11 cellular contexts compared by ENCODE assay signal in the genomic region with DNA sequence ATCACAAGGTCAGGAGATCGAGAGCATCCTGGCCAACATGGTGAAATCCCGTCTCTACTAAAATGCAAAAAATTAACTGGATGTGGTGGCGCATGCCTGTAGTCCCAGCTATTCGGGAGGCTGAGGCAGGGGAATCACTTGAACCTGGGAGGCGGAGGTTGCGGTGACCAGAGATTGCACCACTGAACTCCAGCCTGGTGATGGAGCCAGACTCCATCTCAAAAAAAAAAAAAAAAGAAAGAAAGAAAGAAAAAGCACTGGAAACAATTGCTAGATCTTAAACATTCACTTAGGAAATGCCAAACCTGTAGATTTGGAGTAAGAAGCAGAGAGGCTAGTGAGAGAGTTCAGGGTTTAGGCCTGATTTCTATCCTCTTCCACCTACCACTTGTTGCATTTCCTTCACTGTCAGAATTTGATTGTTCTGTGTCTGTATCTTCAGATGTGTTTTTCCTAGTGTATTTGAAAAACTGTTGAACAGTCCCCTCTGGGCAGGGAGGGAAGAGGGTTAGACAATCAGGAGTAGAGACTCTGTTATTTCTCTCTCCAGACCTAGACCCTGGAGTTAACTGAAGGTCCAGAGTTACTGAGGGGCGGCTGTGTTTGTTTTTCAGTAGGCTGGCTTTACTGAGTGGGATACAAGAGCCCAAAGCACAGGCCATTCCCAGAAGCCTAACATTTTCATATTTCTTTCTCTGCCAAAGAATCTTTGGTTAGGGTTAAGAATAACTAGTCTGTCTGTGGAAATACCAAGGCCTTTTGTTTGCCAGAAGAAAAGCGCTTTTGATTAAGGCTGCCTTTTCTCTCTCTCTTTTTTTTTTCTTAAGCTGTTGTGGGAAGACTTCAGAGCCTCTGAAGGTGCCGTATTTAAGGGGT. TPM values are rescaled to one million over a fixed set of nuclear protein-coding genes. Genes with fewer than 3 reads are reported as not detected.
DNase-seq lines count a peak whose midpoint lies in the region; ATAC-seq, FAIRE-seq and TF ChIP-seq lines count a peak whose summit lies in the region.
"Had no signal": no experiment of that assay in that cellular context is flagged by ENCODE, and none has a peak within 500 bp of the region (broad histone marks: within the 10 kb centered on the region; RNA-seq: fewer than 3 reads in every experiment).

No MANE protein-coding gene starts in this region.

- BruUV-seq in PC-9 (replicated peaks; lab: Mats Ljungman, UMichigan), result no TSS peak

- in situ Hi-C loops in astrocyte of the spinal cord (cut with HindIII; ENCODE audit: low sequenced_read_pairs), result no loop called here

- TF ChIP-seq CTCF in astrocyte of the spinal cord (IDR thresholded peaks at IDR 0.05; ENCODE audit: low read depth, low read length) (peak; percentile 14), left ventricle myocardium inferior (IDR thresholded peaks at IDR 0.05; ENCODE audit: borderline replicate concordance) (no peak), PC-9 (conservative IDR thresholded peaks at IDR 0.05) (no peak)

- H3K9me2 ChIP-seq in PC-9 (ENCODE audit: insufficient read depth), result no peaks in the 10 kb centered on the region

- H3K36me3 ChIP-seq in left ventricle myocardium inferior (no peaks in the 10 kb centered on the region), rectal smooth muscle tissue (ENCODE audit: control insufficient read depth, insufficient read depth, low read length) (no peaks in the 10 kb centered on the region), PC-9 (ENCODE audit: low read depth) (no peaks in the 10 kb centered on the region)

- H3K4me3 Mint-ChIP-seq in natural killer cell treated with Interleukin-12 subunit alpha and Interleukin-12 subunit beta and Interleukin-15 and Interleukin-18, amount 100 ng/mL, for 72 hours, result no peak overlapping the region
- H3K4me3 Mint-ChIP-seq: IgD-negative memory B cell had no signal

- CTCF ChIA-PET in PC-9 (lab: Charles Lee), result interaction anchor here (0.6 kb wide), 1 partner anchor 16 kb away, joined by 10 read pairs; no protein-coding TSS in a partner anchor

- H3K27me3 ChIP-seq in left ventricle myocardium inferior (ENCODE audit: low read depth), result no peaks in the 10 kb centered on the region
- no peaks in the 10 kb centered on the region for H3K27me3 ChIP-seq in rectal smooth muscle tissue (ENCODE audit: control insufficient read depth, insufficient read depth, low read length)
- H3K27me3 ChIP-seq in PC-9 (ENCODE audit: insufficient read depth, low read depth), result no peaks in the 10 kb centered on the region

- no peaks in the 10 kb centered on the region for H3K9me3 Mint-ChIP-seq in natural killer cell treated with Interleukin-12 subunit alpha and Interleukin-12 subunit beta and Interleukin-15 and Interleukin-18, amount 100 ng/mL, for 72 hours
- H3K9me3 Mint-ChIP-seq: CD4-positive, CD25-positive, alpha-beta regulatory T cell; IgD-negative memory B cell had no signal

- POLR2A ChIA-PET in PC-9 (lab: Charles Lee; ENCODE audit: unreplicated experiment), result no interaction called here

- H2AFZ ChIP-seq in PC-9, result no peak overlapping the region

- peak; percentile 89 for FAIRE-seq in G401.6 (lab: Jason Lieb, UNC)

- no peak overlapping the region for H3K4me2 ChIP-seq in PC-9

- intact Hi-C loops in left ventricle myocardium inferior (cut with micrococcal nuclease), result no loop called here
- intact Hi-C loops in PC-9 (cut with micrococcal nuclease; ENCODE audit: unreplicated experiment), result no loop called here

- H3F3A ChIP-seq in PC-9 (ENCODE audit: insufficient read depth, low read depth), result peaks cover 8% of the 10 kb centered on the region

- H3K9me3 ChIP-seq in left ventricle myocardium inferior (replicated peaks) (no peaks in the 10 kb centered on the region), PC-9 (ENCODE audit: insufficient read depth, low read depth) (no peaks in the 10 kb centered on the region)

- H3K27ac Mint-ChIP-seq in natural killer cell treated with Interleukin-12 subunit alpha and Interleukin-12 subunit beta and Interleukin-15 and Interleukin-18, amount 100 ng/mL, for 72 hours, result no peak overlapping the region
- H3K27ac Mint-ChIP-seq: CD4-positive, CD25-positive, alpha-beta regulatory T cell; IgD-negative memory B cell had no signal

- H3K9ac ChIP-seq in rectal smooth muscle tissue (ENCODE audit: low read length), result no peak overlapping the region

- H3K27me3 Mint-ChIP-seq in natural killer cell treated with Interleukin-12 subunit alpha and Interleukin-12 subunit beta and Interleukin-15 and Interleukin-18, amount 100 ng/mL, for 72 hours, result no peaks in the 10 kb centered on the region
- H3K27me3 Mint-ChIP-seq: CD4-positive, CD25-positive, alpha-beta regulatory T cell; IgD-negative memory B cell had no signal

- H3K27ac ChIP-seq in left ventricle myocardium inferior (replicated peaks) (peak overlapping the region; percentile 69), rectal smooth muscle tissue (ENCODE audit: low read depth, low read length) (peak overlapping the region; percentile 88), PC-9 (no peak overlapping the region)

- no peak for ATAC-seq in natural killer cell treated with Interleukin-12 subunit alpha and Interleukin-12 subunit beta and Interleukin-15 and Interleukin-18, amount 100 ng/mL, for 72 hours
- ATAC-seq in HG03469 (IDR thresholded peaks at IDR 0.05; ENCODE audit: unreplicated experiment), result no peak

- H3K4me3 ChIP-seq in astrocyte of the spinal cord (ENCODE audit: low read depth, low read length), result no peak overlapping the region
- no peak overlapping the region for H3K4me3 ChIP-seq in left ventricle myocardium inferior
- no peak overlapping the region for H3K4me3 ChIP-seq in rectal smooth muscle tissue (ENCODE audit: low read length)
- no peak overlapping the region for H3K4me3 ChIP-seq in PC-9

- peaks cover 23% of the 10 kb centered on the region for H3K79me2 ChIP-seq in PC-9 (ENCODE audit: low read depth)

- no peak for DNase-seq in astrocyte of the spinal cord (ENCODE audit: low read depth, low spot score)
- no peak for DNase-seq in left ventricle myocardium inferior
- no peak for DNase-seq in PC-9
- no peak for DNase-seq in natural killer cell treated with Interleukin-12 subunit alpha and Interleukin-12 subunit beta and Interleukin-15 and Interleukin-18, amount 100 ng/mL, for 72 hours (ENCODE audit: low spot score)
- no peak for DNase-seq in mucosa of gallbladder (ENCODE audit: low spot score)
- DNase-seq: CD4-positive, CD25-positive, alpha-beta regulatory T cell; NCI-H524 treated with DMSO at 0.1 percent for 48 hours had no signal

- H3K36me3 Mint-ChIP-seq in natural killer cell treated with Interleukin-12 subunit alpha and Interleukin-12 subunit beta and Interleukin-15 and Interleukin-18, amount 100 ng/mL, for 72 hours, result no peaks in the 10 kb centered on the region
- H3K36me3 Mint-ChIP-seq: CD4-positive, CD25-positive, alpha-beta regulatory T cell had no signal

- peaks cover 0 to 9% of the 10 kb centered on the region in 2 donors for H3K4me1 Mint-ChIP-seq in natural killer cell treated with Interleukin-12 subunit alpha and Interleukin-12 subunit beta and Interleukin-15 and Interleukin-18, amount 100 ng/mL, for 72 hours (ENCODE audit: low read depth in 2 of 2)

- H3K4me1 ChIP-seq in left ventricle myocardium inferior (peaks cover 67% of the 10 kb centered on the region), rectal smooth muscle tissue (ENCODE audit: control insufficient read depth, insufficient read depth, low read length) (peaks cover 49% of the 10 kb centered on the region), PC-9 (replicated peaks; ENCODE audit: insufficient read depth) (peaks cover 15% of the 10 kb centered on the region)

- H4K20me1 ChIP-seq in PC-9 (ENCODE audit: insufficient read depth), result no peaks in the 10 kb centered on the region

RNA-seq across cellular contexts. Expression of a gene that starts 31.1 kb away (rescaled TPM):
- total RNA-seq in left ventricle myocardium inferior (181 TPM), PC-9 (2021) (189 and 199 TPM in 2 replicates), mucosa of gallbladder (404 TPM)
- 100 to 1,000 TPM; 370 to 514 TPM for total RNA-seq in natural killer cell treated with Interleukin-12 subunit alpha and Interleukin-12 subunit beta and Interleukin-15 and Interleukin-18, amount 100 ng/mL, for 72 hours
